Comparison of ENCODE assay signal across 15 cellular contexts in genomic region chr12:619346-619745, GRCh38. TPM values are rescaled to one million over a fixed set of nuclear protein-coding genes. Genes with fewer than 3 reads are reported as not detected.
A peak's percentile ranks its signal among the peaks of the same experiment; 100 is the strongest.
DNase-seq lines count a peak whose midpoint lies in the region; ATAC-seq, FAIRE-seq and TF ChIP-seq lines count a peak whose summit lies in the region.
"Had no signal": no experiment of that assay in that cellular context is flagged by ENCODE, and none has a peak within 500 bp of the region (broad histone marks: within the 10 kb centered on the region; RNA-seq: fewer than 3 reads in every experiment).

No MANE protein-coding gene starts in this region.

- H3K9me3 ChIP-seq in BLaER1 treated with 17β-estradiol and CSF1 and Interleukin-3, amounts not matched to agents 10 nM and 100 nM (replicated peaks in 1 of 11), result no peaks in the 10 kb centered on the region
- H3K9me3 ChIP-seq in heart left ventricle (no peaks in the 10 kb centered on the region), trophoblast cell (ENCODE audit: insufficient read depth, low read depth, low read length) (no peaks in the 10 kb centered on the region), pancreas (no peaks in the 10 kb centered on the region)

- peaks cover 66 to 100% (median 86%) of the 10 kb centered on the region in 10 experiments for H3K4me1 ChIP-seq in BLaER1 treated with 17β-estradiol and CSF1 and Interleukin-3, amounts not matched to agents 10 nM and 100 nM
- H3K4me1 ChIP-seq in heart left ventricle, result peaks cover 13 to 96% (median 50%) of the 10 kb centered on the region in 12 donors
- peaks cover 5 to 14% of the 10 kb centered on the region in 2 experiments for H3K4me1 ChIP-seq in trophoblast cell (ENCODE audit: control insufficient read depth in 1 of 2, insufficient read depth in 2 of 2, low read length in 2 of 2)
- H3K4me1 ChIP-seq in pancreas, result no peaks in the 10 kb centered on the region

- no peak overlapping the region; a peak in 1 of 22 replicates for H3K9ac ChIP-seq in BLaER1 treated with 17β-estradiol and CSF1 and Interleukin-3, amounts not matched to agents 10 nM and 100 nM
- H3K9ac ChIP-seq in trophoblast cell (ENCODE audit: low read length), result no peak overlapping the region

- intact Hi-C loops in heart left ventricle (cut with DNase I) (no loop called here), pancreas (cut with DNase I) (no loop called here)

- H3K23ac ChIP-seq in trophoblast cell (ENCODE audit: low read length), result no peak overlapping the region

- no peak for FAIRE-seq in pancreas (lab: Jason Lieb, UNC)
- FAIRE-seq: urothelium cell line had no signal

- H4K12ac ChIP-seq in trophoblast cell (ENCODE audit: low read depth, low read length), result no peak overlapping the region

- H4K91ac ChIP-seq in trophoblast cell (ENCODE audit: low read depth, low read length), result peak overlapping the region; percentile 8

- TF ChIP-seq POLR2A in heart left ventricle (IDR thresholded peaks at IDR 0.05), result no peak

- no peaks in the 10 kb centered on the region for H3K36me3 ChIP-seq in BLaER1 treated with 17β-estradiol and CSF1 and Interleukin-3, amounts not matched to agents 10 nM and 100 nM
- H3K36me3 ChIP-seq in heart left ventricle (no peaks in the 10 kb centered on the region), trophoblast cell (ENCODE audit: control insufficient read depth in 1 of 2, insufficient read depth in 2 of 2, low read length in 2 of 2) (no peaks in the 10 kb centered on the region), pancreas (no peaks in the 10 kb centered on the region)

- DNase-seq in Jurkat, Clone E6-1 (ENCODE audit: low read depth, low spot score), result peak; percentile 51
- DNase-seq in heart left ventricle, result no peak
- no peak for DNase-seq in trophoblast cell
- DNase-seq in mesenteric fat pad (ENCODE audit: low spot score), result no peak
- DNase-seq in pancreas, result no peak
- DNase-seq: HFFc6, Karpas-422, NCI-H1105, NCI-H524, SHP77 treated with DMSO at 0.1 percent for 48 hours, T-helper 2 cell had no signal

- H2BK12ac ChIP-seq in trophoblast cell (ENCODE audit: low read length), result no peak overlapping the region

- H4K20me1 ChIP-seq in BLaER1 treated with 17β-estradiol and CSF1 and Interleukin-3, amounts not matched to agents 10 nM and 100 nM, result no peaks in the 10 kb centered on the region

- no peak overlapping the region for H2BK5ac ChIP-seq in trophoblast cell (ENCODE audit: low read depth, low read length, poor library complexity)

- H2AK5ac ChIP-seq in trophoblast cell (ENCODE audit: low read length), result no peak overlapping the region

- no peak overlapping the region for H3K4me3 ChIP-seq in BLaER1 treated with 17β-estradiol and CSF1 and Interleukin-3, amounts not matched to agents 10 nM and 100 nM
- no peak overlapping the region for H3K4me3 ChIP-seq in Jurkat, Clone E6-1 (ENCODE audit: low read length)
- H3K4me3 ChIP-seq in heart left ventricle (no peak overlapping the region), trophoblast cell (ENCODE audit: low read depth, low read length) (no peak overlapping the region), pancreas (no peak overlapping the region)

- peaks cover 7% of the 10 kb centered on the region for H3K79me1 ChIP-seq in trophoblast cell (ENCODE audit: low read length)

- no peak overlapping the region for H4K8ac ChIP-seq in trophoblast cell (ENCODE audit: low read depth, low read length)

- H3K4me2 ChIP-seq in BLaER1 treated with 17β-estradiol and CSF1 and Interleukin-3, amounts not matched to agents 10 nM and 100 nM, result peak overlapping the region; percentile 34 to 92 (median 76)
- H3K4me2 ChIP-seq in trophoblast cell (ENCODE audit: low read length), result no peak overlapping the region

- 48 to 83% (median 64%) methylated on average over 4 of the region's 4 CpGs for WGBS in heart left ventricle, 4 donors
- WGBS in trophoblast cell (ENCODE audit: extremely low coverage, insufficient coverage, insufficient read length), result no CpG with 5 or more reads among the region's 4 CpGs
- WGBS in pancreas, 2 donors, result 76 to 80% methylated on average over 4 of the region's 4 CpGs

- H3K14ac ChIP-seq in trophoblast cell (ENCODE audit: low read length), result no peak overlapping the region

- H3K4ac ChIP-seq in trophoblast cell (ENCODE audit: low read depth, low read length), result no peak overlapping the region

- no peak overlapping the region for H2BK120ac ChIP-seq in trophoblast cell (ENCODE audit: insufficient read depth, low read length, poor library complexity)

- no peak overlapping the region for H2AFZ ChIP-seq in trophoblast cell (ENCODE audit: insufficient read depth, low read length, poor library complexity)

- ATAC-seq in heart left ventricle, result peak in 2 of 4 donors; percentile 39 to 41
- no peak for ATAC-seq in GM18867 (IDR thresholded peaks at IDR 0.05; ENCODE audit: unreplicated experiment)
- no peak for ATAC-seq in pancreas
- ATAC-seq: WTC11 had no signal

- no peaks in the 10 kb centered on the region for H3K79me2 ChIP-seq in trophoblast cell (ENCODE audit: control insufficient read depth, insufficient read depth, low read length, poor library complexity)

- no peaks in the 10 kb centered on the region for H3K27me3 ChIP-seq in BLaER1 treated with 17β-estradiol and CSF1 and Interleukin-3, amounts not matched to agents 10 nM and 100 nM
- no peaks in the 10 kb centered on the region for H3K27me3 ChIP-seq in heart left ventricle
- H3K27me3 ChIP-seq in trophoblast cell (ENCODE audit: insufficient read depth, low read length), result no peaks in the 10 kb centered on the region
- no peaks in the 10 kb centered on the region for H3K27me3 ChIP-seq in pancreas

- peak overlapping the region in 7 of 11 experiments; percentile 1 to 75 (median 44); a peak in 11 of 22 replicates for H3K27ac ChIP-seq in BLaER1 treated with 17β-estradiol and CSF1 and Interleukin-3, amounts not matched to agents 10 nM and 100 nM
- H3K27ac ChIP-seq in heart left ventricle, result peak overlapping the region; percentile 8 to 80 (median 52)
- no peak overlapping the region for H3K27ac ChIP-seq in trophoblast cell (ENCODE audit: low read depth, low read length)
- H3K27ac ChIP-seq in pancreas, result no peak overlapping the region

- no peak overlapping the region for H3K18ac ChIP-seq in trophoblast cell (ENCODE audit: low read length)

- TF ChIP-seq CTCF in heart left ventricle (IDR thresholded peaks at IDR 0.05) (no peak), pancreas (IDR thresholded peaks at IDR 0.05) (no peak)

RNA-seq across cellular contexts. Expression of gene NINJ2, which starts 43.9 kb away (rescaled TPM):
- 28.6 TPM for polyA plus RNA-seq in Jurkat, Clone E6-1 (2012; ENCODE audit: insufficient read depth, insufficient read length)
- 1 to 10 TPM; 2.8 to 9.1 (median 5.2) TPM for total RNA-seq in heart left ventricle
- polyA plus RNA-seq in heart left ventricle, result 10 to 100 TPM in 1 of 2 donors, 1 to 10 TPM in 1; 4.2 to 15.0 TPM
- 0.12 and 0.21 TPM in 2 replicates for polyA plus RNA-seq in trophoblast cell (2013)
- 18.5 TPM for total RNA-seq in mesenteric fat pad
- 1 to 10 TPM in 2 of 6 donors, under 1 TPM in 4; 0.32 to 1.8 (median 0.46) TPM for total RNA-seq in pancreas
- 1 to 10 TPM in 1 of 2 donors, under 1 TPM in 1; 0.87 to 1.1 TPM for polyA plus RNA-seq in pancreas
- total RNA-seq: HFFc6 had no signal

Comparison
In these comparisons a context has a peak if more than half of its experiments do, and no peak if none do; other contexts are left out.
1. H3K27ac ChIP-seq: peak in BLaER1 treated with 17β-estradiol and CSF1 and Interleukin-3, amounts not matched to agents 10 nM and 100 nM (7 of 11) and heart left ventricle (12 of 12); none in trophoblast cell (single experiment) and pancreas (0 of 4).